Comparison of ENCODE assay signal across 21 cellular contexts in genomic region chr10:48903151-48903550, GRCh38. TPM values are rescaled to one million over a fixed set of nuclear protein-coding genes. Genes with fewer than 3 reads are reported as not detected.
DNase-seq lines count a peak whose midpoint lies in the region; ATAC-seq and TF ChIP-seq lines count a peak whose summit lies in the region.
"Had no signal": no experiment of that assay in that cellular context is flagged by ENCODE, and none has a peak within 500 bp of the region (broad histone marks: within the 10 kb centered on the region; RNA-seq: fewer than 3 reads in every experiment).

No MANE protein-coding gene starts in this region.

- H3K4me3 Mint-ChIP-seq in IgD-negative memory B cell = no peak overlapping the region
- no peak overlapping the region for H3K4me3 Mint-ChIP-seq in memory B cell
- no peak overlapping the region for H3K4me3 Mint-ChIP-seq in stimulated activated memory B cell treated with anti-CD40 and anti-IgM and Interleukin-4, amounts not matched to agents 10 μg/mL and 1 μg/mL and 100 μg/mL, for 72 hours
- H3K4me3 Mint-ChIP-seq: CD14-positive monocyte; CD4-positive, alpha-beta T cell; CD8-positive, alpha-beta memory T cell; HFFc6 had no signal

- H3K9me3 Mint-ChIP-seq in IgD-negative memory B cell = no peaks in the 10 kb centered on the region
- H3K9me3 Mint-ChIP-seq in memory B cell = no peaks in the 10 kb centered on the region
- H3K9me3 Mint-ChIP-seq in stimulated activated memory B cell treated with anti-CD40 and anti-IgM and Interleukin-4, amounts not matched to agents 10 μg/mL and 1 μg/mL and 100 μg/mL, for 72 hours = no peaks in the 10 kb centered on the region
- H3K9me3 Mint-ChIP-seq: CD14-positive monocyte; CD4-positive, alpha-beta T cell; HFFc6 had no signal

- H3K27me3 Mint-ChIP-seq in IgD-negative memory B cell (no peaks in the 10 kb centered on the region), memory B cell (no peaks in the 10 kb centered on the region)
- H3K27me3 Mint-ChIP-seq in stimulated activated memory B cell treated with anti-CD40 and anti-IgM and Interleukin-4, amounts not matched to agents 10 μg/mL and 1 μg/mL and 100 μg/mL, for 72 hours = no peaks in the 10 kb centered on the region
- H3K27me3 Mint-ChIP-seq: CD4-positive, alpha-beta T cell had no signal

- no peak overlapping the region for H3K27ac ChIP-seq in left ventricle myocardium inferior (replicated peaks)
- H3K27ac ChIP-seq in stomach = no peak overlapping the region
- H3K27ac ChIP-seq: BLaER1 treated with 17β-estradiol and CSF1 and Interleukin-3, amounts not matched to agents 10 nM and 100 nM had no signal

- TF ChIP-seq EP300 in stomach (IDR thresholded peaks at IDR 0.05) = no peak

- no peaks in the 10 kb centered on the region for H3K27me3 ChIP-seq in left ventricle myocardium inferior (ENCODE audit: low read depth)
- no peaks in the 10 kb centered on the region for H3K27me3 ChIP-seq in stomach
- H3K27me3 ChIP-seq: BLaER1 treated with 17β-estradiol and CSF1 and Interleukin-3, amounts not matched to agents 10 nM and 100 nM had no signal

- H3K36me3 ChIP-seq in left ventricle myocardium inferior (no peaks in the 10 kb centered on the region), stomach (no peaks in the 10 kb centered on the region)
- H3K36me3 ChIP-seq: BE2C, HAP-1 had no signal

- no peak for ATAC-seq in memory B cell (ENCODE audit: low read depth)
- no peak for ATAC-seq in stimulated activated memory B cell treated with anti-CD40 and anti-IgM and Interleukin-4, amounts not matched to agents 10 μg/mL and 1 μg/mL and 100 μg/mL, for 72 hours

- H3K9me3 ChIP-seq in left ventricle myocardium inferior (replicated peaks) (peaks cover 3% of the 10 kb centered on the region), stomach (peaks cover 0 to 7% (median 0%) of the 10 kb centered on the region in 4 donors)
- H3K9me3 ChIP-seq: BE2C, HAP-1 had no signal

- no peak for TF ChIP-seq CTCF in left ventricle myocardium inferior (IDR thresholded peaks at IDR 0.05; ENCODE audit: borderline replicate concordance)
- TF ChIP-seq CTCF in stomach (IDR thresholded peaks at IDR 0.05) = no peak

- peak overlapping the region in 2 of 3 donors; percentile 58 to 87 for H3K27ac Mint-ChIP-seq in IgD-negative memory B cell
- peak overlapping the region; percentile 18 for H3K27ac Mint-ChIP-seq in memory B cell
- H3K27ac Mint-ChIP-seq in stimulated activated memory B cell treated with anti-CD40 and anti-IgM and Interleukin-4, amounts not matched to agents 10 μg/mL and 1 μg/mL and 100 μg/mL, for 72 hours = peak overlapping the region; percentile 2
- H3K27ac Mint-ChIP-seq: CD4-positive, alpha-beta T cell; CD8-positive, alpha-beta memory T cell; HFFc6 had no signal

- H3K36me3 Mint-ChIP-seq in IgD-negative memory B cell (peaks cover 7% of the 10 kb centered on the region), memory B cell (peaks cover 46% of the 10 kb centered on the region)
- H3K36me3 Mint-ChIP-seq in stimulated activated memory B cell treated with anti-CD40 and anti-IgM and Interleukin-4, amounts not matched to agents 10 μg/mL and 1 μg/mL and 100 μg/mL, for 72 hours = peaks cover 89% of the 10 kb centered on the region
- H3K36me3 Mint-ChIP-seq: CD8-positive, alpha-beta memory T cell had no signal

- no peak overlapping the region for H3K4me3 ChIP-seq in left ventricle myocardium inferior
- no peak overlapping the region for H3K4me3 ChIP-seq in stomach
- H3K4me3 ChIP-seq: BLaER1 treated with 17β-estradiol and CSF1 and Interleukin-3, amounts not matched to agents 10 nM and 100 nM; HAP-1 had no signal

- DNase-seq in memory B cell (ENCODE audit: low spot score in 2 of 2) (no peak), left ventricle myocardium inferior (no peak), NOMO-1 treated with DMSO at 0.1 percent for 48 hours (lab: John Stamatoyannopoulos, UW; ENCODE audit: unreplicated experiment) (no peak), stomach (no peak)
- DNase-seq: BE2C; CD4-positive, alpha-beta T cell; CD8-positive, alpha-beta memory T cell; DMS 273 treated with DMSO at 0.1 percent for 48 hours; DMS79 treated with DMSO at 0.1 percent for 48 hours; GF-D8; GOT3; HFFc6 had no signal

- H3K4me1 ChIP-seq in left ventricle myocardium inferior = peaks cover 12% of the 10 kb centered on the region
- no peaks in the 10 kb centered on the region for H3K4me1 ChIP-seq in stomach
- H3K4me1 ChIP-seq: BE2C, HAP-1 had no signal

- WGBS in stomach, 5 donors = 65 to 89% (median 88%) methylated on average over 2 of the region's 2 CpGs

- H3K4me1 Mint-ChIP-seq in IgD-negative memory B cell = no peaks in the 10 kb centered on the region
- H3K4me1 Mint-ChIP-seq in memory B cell = peaks cover 2% of the 10 kb centered on the region
- H3K4me1 Mint-ChIP-seq in stimulated activated memory B cell treated with anti-CD40 and anti-IgM and Interleukin-4, amounts not matched to agents 10 μg/mL and 1 μg/mL and 100 μg/mL, for 72 hours = peaks cover 12% of the 10 kb centered on the region
- H3K4me1 Mint-ChIP-seq: CD8-positive, alpha-beta memory T cell had no signal

- intact Hi-C loops in left ventricle myocardium inferior (cut with micrococcal nuclease) (no loop called here), stomach (cut with DNase I; ENCODE audit: low total_unique reads) (no loop called here)

- TF ChIP-seq POLR2A in stomach (IDR thresholded peaks at IDR 0.05) = no peak

RNA-seq across cellular contexts. Expression of gene LRRC18, which starts 36.5 kb away (rescaled TPM):
- 0.58 TPM for polyA plus RNA-seq in IgD-negative memory B cell
- not detected for total RNA-seq in left ventricle myocardium inferior
- 1 to 10 TPM in 1 of 5 donors, under 1 TPM in 1, not detected in 3; 0.72 to 2.6 TPM for total RNA-seq in stomach
- polyA plus RNA-seq in stomach = under 1 TPM in 1 of 3 donors, not detected in 2; 0.46 TPM
- total RNA-seq: A172; A673; CD4-positive, alpha-beta T cell; CD8-positive, alpha-beta memory T cell; Daoy; G401; HFFc6 had no signal
- polyA plus RNA-seq: CD14-positive monocyte; CD8-positive, alpha-beta memory T cell had no signal

Comparison
In these comparisons a context has a peak if more than half of its experiments do, and no peak if none do; other contexts are left out.
1. H3K27ac Mint-ChIP-seq: peak in every context shown above with its lines; median percentile 72 in IgD-negative memory B cell; 18 in memory B cell; 2 in stimulated activated memory B cell treated with anti-CD40 and anti-IgM and Interleukin-4, amounts not matched to agents 10 μg/mL and 1 μg/mL and 100 μg/mL, for 72 hours.